In the genomic region with DNA sequence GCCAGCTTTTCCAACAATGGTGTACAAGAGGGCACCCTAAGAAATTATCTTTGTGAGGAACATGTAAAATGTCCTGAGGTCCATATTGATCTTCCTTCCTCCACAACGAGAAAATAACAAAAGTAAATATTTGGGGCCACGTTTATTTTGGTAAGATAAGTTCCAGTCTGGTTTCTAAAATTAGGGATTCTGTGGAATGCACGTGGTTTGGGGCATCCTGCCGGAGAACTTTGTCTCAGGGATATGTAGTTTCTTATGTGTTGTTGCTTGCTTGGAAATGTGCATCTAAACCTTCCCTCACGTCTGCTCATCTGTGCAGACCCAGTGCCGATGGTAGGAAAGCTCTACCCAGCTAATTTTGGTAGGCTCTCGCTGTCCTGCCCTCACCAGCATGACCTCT, we compare ENCODE assay signal across 1 cellular context.
TF ChIP-seq lines count a peak whose summit lies in the region.

No MANE protein-coding gene starts in this region.

TF ChIP-seq in H1, 55 proteins besides CTCF, POLR2A, EP300 and RAD21 (continued from another document):
- TF ChIP-seq HDAC6 (IDR thresholded peaks at IDR 0.05; ENCODE audit: low read depth, low read length) (no peak), SIN3A (conservative IDR thresholded peaks at IDR 0.05 in 1 of 2, IDR thresholded peaks at IDR 0.05 in 1 of 2; ENCODE audit: low read depth in 1 of 2, low read length in 2 of 2) (no peak)
